ENCODE assay signal across 14 cellular contexts in genomic region chr4:141347738-141348524, GRCh38.
A peak's percentile ranks its signal among the peaks of the same experiment; 100 is the strongest.
DNase-seq lines count a peak whose midpoint lies in the region; ATAC-seq and TF ChIP-seq lines count a peak whose summit lies in the region.
"Had no signal": no experiment of that assay in that cellular context is flagged by ENCODE, and none has a peak within 500 bp of the region (broad histone marks: within the 10 kb centered on the region; RNA-seq: fewer than 3 reads in every experiment).

No MANE protein-coding gene starts in this region.

- DNase-seq in CD1c-positive myeloid dendritic cell (ENCODE audit: extremely low spot score) (peak; percentile 58), NCI-H69 (lab: John Stamatoyannopoulos, UW) (peak; percentile 3), fibroblast of villous mesenchyme (ENCODE audit: low read depth) (peak; percentile 80), posterior cingulate gyrus (no peak), NCI-H524 (lab: John Stamatoyannopoulos, UW) (no peak)
- DNase-seq in activated CD4-positive, alpha-beta T cell treated with anti-CD3 and anti-CD28 coated beads, Interleukin-2, amount 50 U/mL, for 48 hours, result no peak
- no peak for DNase-seq in activated CD8-positive, alpha-beta memory T cell treated with anti-CD3 and anti-CD28 coated beads for 24 hours
- DNase-seq: activated CD8-positive, alpha-beta T cell treated with anti-CD3 and anti-CD28 coated beads for 36 hours; CD4-positive, alpha-beta T cell; left ventricle myocardium superior; SHP77 had no signal

- H3K4me3 ChIP-seq in fibroblast of villous mesenchyme (ENCODE audit: low read depth, low read length), result no peak overlapping the region
- H3K4me3 ChIP-seq: prostate gland had no signal

- intact Hi-C loops in posterior cingulate gyrus (cut with DNase I), result no loop called here

- no peak for TF ChIP-seq CTCF in fibroblast of villous mesenchyme (IDR thresholded peaks at IDR 0.05; ENCODE audit: insufficient read depth, low read depth, low read length)

- peak; percentile 35 for ATAC-seq in GM19463 (IDR thresholded peaks at IDR 0.05; ENCODE audit: unreplicated experiment)
- ATAC-seq: activated CD8-positive, alpha-beta T cell treated with anti-CD3 and anti-CD28 coated beads for 36 hours; esophagus mucosa; left ventricle myocardium superior had no signal

Comparison
In these comparisons a context has a peak if more than half of its experiments do, and no peak if none do; other contexts are left out.
1. DNase-seq: peak in CD1c-positive myeloid dendritic cell (single experiment), NCI-H69 (single experiment) and fibroblast of villous mesenchyme (single experiment); none in posterior cingulate gyrus (0 of 10), activated CD4-positive, alpha-beta T cell treated with anti-CD3 and anti-CD28 coated beads, Interleukin-2, amount 50 U/mL, for 48 hours (0 of 2), activated CD8-positive, alpha-beta memory T cell treated with anti-CD3 and anti-CD28 coated beads for 24 hours (single experiment) and NCI-H524 (0 of 2).